Comparison of ENCODE assay signal across 9 cellular contexts in genomic region chr2:237686659-237687136, GRCh38. TPM values are rescaled to one million over a fixed set of nuclear protein-coding genes. Genes with fewer than 3 reads are reported as not detected.
DNase-seq lines count a peak whose midpoint lies in the region; ATAC-seq and TF ChIP-seq lines count a peak whose summit lies in the region.
"Had no signal": no experiment of that assay in that cellular context is flagged by ENCODE, and none has a peak within 500 bp of the region (broad histone marks: within the 10 kb centered on the region; RNA-seq: fewer than 3 reads in every experiment).

No MANE protein-coding gene starts in this region.

- H3K27ac Mint-ChIP-seq in MCF 10A (ENCODE audit: low read depth, unreplicated experiment): peak overlapping the region; percentile 100
- H3K27ac Mint-ChIP-seq in natural killer cell treated with Interleukin-12 subunit alpha and Interleukin-12 subunit beta and Interleukin-15 and Interleukin-18, amount 100 ng/mL, for 72 hours: peak overlapping the region; percentile 85 to 87

- POLR2A ChIA-PET in MCF 10A (lab: Yijun Ruan, JAX): interaction anchor here (1.8 to 10.0 kb wide), 4 partner anchors 11 to 58 kb away, joined by 8 to 150 read pairs (median 12); no protein-coding TSS in a partner anchor

- no peak overlapping the region for H3K4me3 ChIP-seq in HL-60 (replicated peaks; ENCODE audit: insufficient read depth, low read length)

- 0 out of 2 replicates have a peak overlapping the region, but pooled peaks have one; percentile 31 for H3K27ac ChIP-seq in HL-60 (replicated peaks)

- no peak for ATAC-seq in natural killer cell treated with Interleukin-12 subunit alpha and Interleukin-12 subunit beta and Interleukin-15 and Interleukin-18, amount 100 ng/mL, for 72 hours

- H3K4me1 Mint-ChIP-seq in MCF 10A (ENCODE audit: insufficient read depth, unreplicated experiment): peaks cover 26% of the 10 kb centered on the region
- H3K4me1 Mint-ChIP-seq in natural killer cell treated with Interleukin-12 subunit alpha and Interleukin-12 subunit beta and Interleukin-15 and Interleukin-18, amount 100 ng/mL, for 72 hours (ENCODE audit: low read depth in 2 of 2): peaks cover 42 to 46% of the 10 kb centered on the region in 2 donors

- no peak overlapping the region for H3K4me3 Mint-ChIP-seq in MCF 10A (ENCODE audit: unreplicated experiment)
- no peak overlapping the region for H3K4me3 Mint-ChIP-seq in natural killer cell treated with Interleukin-12 subunit alpha and Interleukin-12 subunit beta and Interleukin-15 and Interleukin-18, amount 100 ng/mL, for 72 hours

- H3K36me3 Mint-ChIP-seq in MCF 10A (ENCODE audit: insufficient read depth, unreplicated experiment): no peaks in the 10 kb centered on the region
- no peaks in the 10 kb centered on the region for H3K36me3 Mint-ChIP-seq in natural killer cell treated with Interleukin-12 subunit alpha and Interleukin-12 subunit beta and Interleukin-15 and Interleukin-18, amount 100 ng/mL, for 72 hours

- no peaks in the 10 kb centered on the region for H3K9me3 Mint-ChIP-seq in MCF 10A (ENCODE audit: unreplicated experiment)
- no peaks in the 10 kb centered on the region for H3K9me3 Mint-ChIP-seq in natural killer cell treated with Interleukin-12 subunit alpha and Interleukin-12 subunit beta and Interleukin-15 and Interleukin-18, amount 100 ng/mL, for 72 hours

- TF ChIP-seq CTCF in HL-60 (IDR thresholded peaks at IDR 0.05; ENCODE audit: insufficient read depth, low read length) (no peak), MCF 10A (IDR thresholded peaks at IDR 0.05; ENCODE audit: unreplicated experiment) (no peak)

- BruUV-seq in MCF 10A (replicated peaks; lab: Mats Ljungman, UMichigan): no TSS peak

- CTCF ChIA-PET in MCF 10A (lab: Yijun Ruan, JAX): interaction anchor here (0.9 to 5.9 kb wide), 5 partner anchors 8 to 80 kb away, joined by 3 to 45 read pairs (median 3); no protein-coding TSS in a partner anchor

- intact Hi-C loops in MCF 10A (cut with micrococcal nuclease): loop anchor here (1.0 kb wide), 1 partner anchor 13 kb away; no protein-coding TSS in a partner anchor

- no peaks in the 10 kb centered on the region for H3K27me3 ChIP-seq in HL-60 (ENCODE audit: insufficient read depth, poor library complexity, severe bottlenecking)

- H3K27me3 Mint-ChIP-seq in MCF 10A (ENCODE audit: insufficient read depth, unreplicated experiment): no peaks in the 10 kb centered on the region
- H3K27me3 Mint-ChIP-seq in natural killer cell treated with Interleukin-12 subunit alpha and Interleukin-12 subunit beta and Interleukin-15 and Interleukin-18, amount 100 ng/mL, for 72 hours: no peaks in the 10 kb centered on the region

- DNase-seq in CD1c-positive myeloid dendritic cell (ENCODE audit: extremely low spot score) (peak; percentile 69), HL-60 (ENCODE audit: low read depth in 1 of 2, low spot score in 1 of 2) (no peak), MCF 10A (ENCODE audit: unreplicated experiment) (no peak), NCI-H146 (lab: John Stamatoyannopoulos, UW) (no peak), SKM-1 (lab: John Stamatoyannopoulos, UW; ENCODE audit: unreplicated experiment) (no peak), DMS153 (lab: John Stamatoyannopoulos, UW) (no peak), GDM1 (lab: John Stamatoyannopoulos, UW) (no peak)
- DNase-seq in natural killer cell treated with Interleukin-12 subunit alpha and Interleukin-12 subunit beta and Interleukin-15 and Interleukin-18, amount 100 ng/mL, for 72 hours (ENCODE audit: low spot score): no peak
- DNase-seq: NCI-H1694 treated with DMSO at 0.1 percent for 48 hours had no signal

RNA-seq across cellular contexts. Expression of gene LRRFIP1, which starts 59.3 kb away (rescaled TPM):
- total RNA-seq in MCF 10A (2022): 197 and 201 TPM in 2 replicates
- total RNA-seq in natural killer cell treated with Interleukin-12 subunit alpha and Interleukin-12 subunit beta and Interleukin-15 and Interleukin-18, amount 100 ng/mL, for 72 hours: 100 to 1,000 TPM; 125 to 203 TPM
